8 cellular contexts compared by ENCODE assay signal in genomic region chr9:84397151-84397728, GRCh38. TPM values are rescaled to one million over a fixed set of nuclear protein-coding genes. Genes with fewer than 3 reads are reported as not detected.
DNase-seq lines count a peak whose midpoint lies in the region; ATAC-seq, FAIRE-seq and TF ChIP-seq lines count a peak whose summit lies in the region.

No MANE protein-coding gene starts in this region.

- H3K4me3 ChIP-seq in GM12865 (ENCODE audit: low read depth, low read length) (no peak overlapping the region), kidney (ENCODE audit: low read length in 2 of 2) (no peak overlapping the region)

- TF ChIP-seq CTCF in GM12865 (IDR thresholded peaks at IDR 0.05; ENCODE audit: insufficient read depth, low read depth, low read length, missing control alignments), result peak; percentile 76
- TF ChIP-seq CTCF in WTC11 (IDR thresholded peaks at IDR 0.05), result peak; percentile 76
- peak; percentile 87 for TF ChIP-seq CTCF in kidney (IDR thresholded peaks at IDR 0.05; ENCODE audit: borderline replicate concordance, extremely low read depth, insufficient read depth)

- CTCF ChIA-PET in WTC11 (lab: Charles Lee), result interaction anchor here (0.6 to 2.4 kb wide), 42 partner anchors 9 to 1143 kb away, joined by 3 to 24 read pairs (median 4); no protein-coding TSS in a partner anchor

- peak; percentile 32 for FAIRE-seq in kidney (lab: Jason Lieb, UNC)

- ATAC-seq in HG02759 (IDR thresholded peaks at IDR 0.05; ENCODE audit: unreplicated experiment), result peak; percentile 62
- peak; percentile 90 for ATAC-seq in WTC11
- ATAC-seq in GM19397 (IDR thresholded peaks at IDR 0.05; ENCODE audit: unreplicated experiment), result no peak

- peaks cover 8% of the 10 kb centered on the region for H3K9me3 Mint-ChIP-seq in WTC11

- no peaks in the 10 kb centered on the region for H3K4me1 ChIP-seq in kidney (ENCODE audit: control insufficient read depth in 1 of 2, insufficient read depth in 1 of 2, low read depth in 1 of 2, low read length in 2 of 2)

- no peak overlapping the region for H3K27ac Mint-ChIP-seq in WTC11

- intact Hi-C loops in kidney (cut with DNase I), result loop anchor here (10.0 kb wide), 1 partner anchor 1208 kb away; no protein-coding TSS in a partner anchor

- no peak overlapping the region for H3K9ac ChIP-seq in kidney (ENCODE audit: low read length in 2 of 2)

- DNase-seq in GM12865 (ENCODE audit: low read depth), result peak; percentile 73
- DNase-seq in NCI-H2081 treated with DMSO at 0.1 percent for 48 hours (lab: John Stamatoyannopoulos, UW), result peak; percentile 31
- DNase-seq in WTC11 (ENCODE audit: low spot score), result peak; percentile 77
- peak in 54 of 61 donors; percentile 0 to 77 (median 40) for DNase-seq in caudate nucleus (lab: John Stamatoyannopoulos, UW)
- peak; percentile 75 for DNase-seq in kidney
- DNase-seq in stimulated activated CD4-positive, alpha-beta T cell treated with anti-CD3 and anti-CD28 coated beads, Interleukin-1b, Interleukin-23, amount 100 ng/mL, for 24 hours (ENCODE audit: low read depth in 4 of 4, low spot score in 1 of 4), result peak; percentile 20 to 39 (median 34)

- H3K9me3 ChIP-seq in kidney (ENCODE audit: control insufficient read depth in 1 of 2, low read length in 2 of 2), result no peaks in the 10 kb centered on the region

- H3K27ac ChIP-seq in caudate nucleus (ENCODE audit: low read depth, low read length), result no peak overlapping the region
- H3K27ac ChIP-seq in kidney (ENCODE audit: low read depth in 2 of 2, low read length in 2 of 2), result no peak overlapping the region

- no peaks in the 10 kb centered on the region for H3K36me3 ChIP-seq in kidney (ENCODE audit: control insufficient read depth in 1 of 2, insufficient read depth in 2 of 2, low read length in 2 of 2)

- H3K36me3 Mint-ChIP-seq in WTC11, result peaks cover 7% of the 10 kb centered on the region; the same call in 1 of the 2 replicates

- H3K4me1 Mint-ChIP-seq in WTC11, result no peaks in the 10 kb centered on the region

- POLR2A ChIA-PET in WTC11 (lab: Charles Lee), result interaction anchor here (0.5 kb wide), 1 partner anchor 165 kb away, joined by 5 read pairs; no protein-coding TSS in a partner anchor

- no peaks in the 10 kb centered on the region; the same call in 1 of the 2 replicates for H3K27me3 Mint-ChIP-seq in WTC11 (ENCODE audit: low read depth)

- H3K4me3 Mint-ChIP-seq in WTC11, result no peak overlapping the region

TF ChIP-seq in WTC11, 78 proteins besides CTCF, POLR2A, EP300 and RAD21:
- no peak for TF ChIP-seq NR2C2 (CRISPR knock-in tag; IDR thresholded peaks at IDR 0.05)
- no peak for TF ChIP-seq SOX15 (CRISPR knock-in tag; IDR thresholded peaks at IDR 0.05)
- no peak for TF ChIP-seq ATF1 (CRISPR knock-in tag; IDR thresholded peaks at IDR 0.05)
- TF ChIP-seq TP53 (CRISPR knock-in tag; IDR thresholded peaks at IDR 0.05), result no peak
- TF ChIP-seq PRRX2 (CRISPR knock-in tag; IDR thresholded peaks at IDR 0.05), result no peak
- TF ChIP-seq, protein P1, sequence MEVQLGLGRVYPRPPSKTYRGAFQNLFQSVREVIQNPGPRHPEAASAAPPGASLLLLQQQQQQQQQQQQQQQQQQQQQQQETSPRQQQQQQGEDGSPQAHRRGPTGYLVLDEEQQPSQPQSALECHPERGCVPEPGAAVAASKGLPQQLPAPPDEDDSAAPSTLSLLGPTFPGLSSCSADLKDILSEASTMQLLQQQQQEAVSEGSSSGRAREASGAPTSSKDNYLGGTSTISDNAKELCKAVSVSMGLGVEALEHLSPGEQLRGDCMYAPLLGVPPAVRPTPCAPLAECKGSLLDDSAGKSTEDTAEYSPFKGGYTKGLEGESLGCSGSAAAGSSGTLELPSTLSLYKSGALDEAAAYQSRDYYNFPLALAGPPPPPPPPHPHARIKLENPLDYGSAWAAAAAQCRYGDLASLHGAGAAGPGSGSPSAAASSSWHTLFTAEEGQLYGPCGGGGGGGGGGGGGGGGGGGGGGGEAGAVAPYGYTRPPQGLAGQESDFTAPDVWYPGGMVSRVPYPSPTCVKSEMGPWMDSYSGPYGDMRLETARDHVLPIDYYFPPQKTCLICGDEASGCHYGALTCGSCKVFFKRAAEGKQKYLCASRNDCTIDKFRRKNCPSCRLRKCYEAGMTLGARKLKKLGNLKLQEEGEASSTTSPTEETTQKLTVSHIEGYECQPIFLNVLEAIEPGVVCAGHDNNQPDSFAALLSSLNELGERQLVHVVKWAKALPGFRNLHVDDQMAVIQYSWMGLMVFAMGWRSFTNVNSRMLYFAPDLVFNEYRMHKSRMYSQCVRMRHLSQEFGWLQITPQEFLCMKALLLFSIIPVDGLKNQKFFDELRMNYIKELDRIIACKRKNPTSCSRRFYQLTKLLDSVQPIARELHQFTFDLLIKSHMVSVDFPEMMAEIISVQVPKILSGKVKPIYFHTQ (CRISPR knock-in tag; IDR thresholded peaks at IDR 0.05), result no peak
- TF ChIP-seq ZNF423 (CRISPR knock-in tag; IDR thresholded peaks at IDR 0.05), result no peak
- TF ChIP-seq ZSCAN18 (CRISPR knock-in tag; IDR thresholded peaks at IDR 0.05), result no peak
- no peak for TF ChIP-seq ZBTB21 (CRISPR knock-in tag; IDR thresholded peaks at IDR 0.05; ENCODE audit: borderline replicate concordance)
- TF ChIP-seq HMGA2 (CRISPR knock-in tag; IDR thresholded peaks at IDR 0.05), result no peak
- TF ChIP-seq, protein P2, sequence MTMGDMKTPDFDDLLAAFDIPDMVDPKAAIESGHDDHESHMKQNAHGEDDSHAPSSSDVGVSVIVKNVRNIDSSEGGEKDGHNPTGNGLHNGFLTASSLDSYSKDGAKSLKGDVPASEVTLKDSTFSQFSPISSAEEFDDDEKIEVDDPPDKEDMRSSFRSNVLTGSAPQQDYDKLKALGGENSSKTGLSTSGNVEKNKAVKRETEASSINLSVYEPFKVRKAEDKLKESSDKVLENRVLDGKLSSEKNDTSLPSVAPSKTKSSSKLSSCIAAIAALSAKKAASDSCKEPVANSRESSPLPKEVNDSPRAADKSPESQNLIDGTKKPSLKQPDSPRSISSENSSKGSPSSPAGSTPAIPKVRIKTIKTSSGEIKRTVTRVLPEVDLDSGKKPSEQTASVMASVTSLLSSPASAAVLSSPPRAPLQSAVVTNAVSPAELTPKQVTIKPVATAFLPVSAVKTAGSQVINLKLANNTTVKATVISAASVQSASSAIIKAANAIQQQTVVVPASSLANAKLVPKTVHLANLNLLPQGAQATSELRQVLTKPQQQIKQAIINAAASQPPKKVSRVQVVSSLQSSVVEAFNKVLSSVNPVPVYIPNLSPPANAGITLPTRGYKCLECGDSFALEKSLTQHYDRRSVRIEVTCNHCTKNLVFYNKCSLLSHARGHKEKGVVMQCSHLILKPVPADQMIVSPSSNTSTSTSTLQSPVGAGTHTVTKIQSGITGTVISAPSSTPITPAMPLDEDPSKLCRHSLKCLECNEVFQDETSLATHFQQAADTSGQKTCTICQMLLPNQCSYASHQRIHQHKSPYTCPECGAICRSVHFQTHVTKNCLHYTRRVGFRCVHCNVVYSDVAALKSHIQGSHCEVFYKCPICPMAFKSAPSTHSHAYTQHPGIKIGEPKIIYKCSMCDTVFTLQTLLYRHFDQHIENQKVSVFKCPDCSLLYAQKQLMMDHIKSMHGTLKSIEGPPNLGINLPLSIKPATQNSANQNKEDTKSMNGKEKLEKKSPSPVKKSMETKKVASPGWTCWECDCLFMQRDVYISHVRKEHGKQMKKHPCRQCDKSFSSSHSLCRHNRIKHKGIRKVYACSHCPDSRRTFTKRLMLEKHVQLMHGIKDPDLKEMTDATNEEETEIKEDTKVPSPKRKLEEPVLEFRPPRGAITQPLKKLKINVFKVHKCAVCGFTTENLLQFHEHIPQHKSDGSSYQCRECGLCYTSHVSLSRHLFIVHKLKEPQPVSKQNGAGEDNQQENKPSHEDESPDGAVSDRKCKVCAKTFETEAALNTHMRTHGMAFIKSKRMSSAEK (CRISPR knock-in tag; IDR thresholded peaks at IDR 0.05; ENCODE audit: borderline replicate concordance), result no peak
- TF ChIP-seq HMGXB4 (CRISPR knock-in tag; IDR thresholded peaks at IDR 0.05), result no peak
- TF ChIP-seq TCF7 (CRISPR knock-in tag; IDR thresholded peaks at IDR 0.05; ENCODE audit: low read depth), result no peak
- TF ChIP-seq ZBTB43 (CRISPR knock-in tag; IDR thresholded peaks at IDR 0.05), result no peak
- no peak for TF ChIP-seq CREB1 (CRISPR knock-in tag; IDR thresholded peaks at IDR 0.05)
TF ChIP-seq in WTC11: peak in this region for 0.

RNA-seq across cellular contexts. Expression of gene SLC28A3, which starts 56.7 kb away (rescaled TPM):
- total RNA-seq in WTC11 (2021), result 0.05 TPM in 2 of 3 replicates, not detected in the other
- total RNA-seq in kidney, result 1.0 TPM
- not detected for polyA plus RNA-seq in kidney (ENCODE audit: insufficient read depth, low read depth, low replicate concordance)
